8 cellular contexts compared by ENCODE assay signal in the genomic region with DNA sequence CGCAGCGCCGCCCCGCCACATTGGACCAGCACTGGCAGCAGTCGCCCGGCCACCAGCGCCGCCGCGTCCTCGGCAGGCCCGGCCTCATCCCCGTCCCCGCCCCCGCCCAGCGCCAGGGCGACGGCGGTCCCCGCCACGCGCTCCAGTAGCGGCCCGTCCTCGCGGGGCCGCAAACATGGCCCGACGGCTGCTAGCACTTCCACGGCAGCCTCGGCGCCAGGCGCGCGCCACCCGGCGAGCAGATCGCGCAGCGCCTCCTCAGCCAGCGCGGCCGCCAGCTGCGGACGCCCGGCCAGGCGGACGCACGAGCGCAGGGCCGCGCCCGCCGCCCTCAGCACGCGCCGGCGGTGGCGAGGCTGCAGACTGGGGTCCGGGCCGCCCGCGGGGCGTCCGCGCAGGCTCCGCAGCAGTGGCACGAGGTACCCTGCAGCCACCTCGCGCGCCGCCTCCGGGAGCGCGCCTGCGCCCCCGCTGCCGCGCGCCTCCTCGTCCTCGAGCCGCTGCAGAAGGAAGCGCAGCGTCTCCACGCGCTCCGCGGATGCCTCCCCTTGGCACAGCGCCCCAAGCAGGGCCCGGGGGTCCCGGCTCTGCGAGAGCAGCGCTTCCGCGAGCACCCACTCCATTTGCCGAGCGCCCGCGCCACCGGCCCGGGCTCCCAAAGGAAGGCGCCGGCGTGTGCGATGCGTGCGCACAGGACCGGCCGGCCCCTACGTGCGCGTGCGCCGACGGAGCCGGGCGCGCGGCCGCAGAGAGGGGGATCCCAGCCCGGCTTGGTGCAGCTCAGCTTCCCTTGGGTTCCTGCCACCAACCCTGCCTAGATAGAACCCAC. TPM values are rescaled to one million over a fixed set of nuclear protein-coding genes. Genes with fewer than 3 reads are reported as not detected.
DNase-seq lines count a peak whose midpoint lies in the region; ATAC-seq lines count a peak whose summit lies in the region.

A gene with protein sequence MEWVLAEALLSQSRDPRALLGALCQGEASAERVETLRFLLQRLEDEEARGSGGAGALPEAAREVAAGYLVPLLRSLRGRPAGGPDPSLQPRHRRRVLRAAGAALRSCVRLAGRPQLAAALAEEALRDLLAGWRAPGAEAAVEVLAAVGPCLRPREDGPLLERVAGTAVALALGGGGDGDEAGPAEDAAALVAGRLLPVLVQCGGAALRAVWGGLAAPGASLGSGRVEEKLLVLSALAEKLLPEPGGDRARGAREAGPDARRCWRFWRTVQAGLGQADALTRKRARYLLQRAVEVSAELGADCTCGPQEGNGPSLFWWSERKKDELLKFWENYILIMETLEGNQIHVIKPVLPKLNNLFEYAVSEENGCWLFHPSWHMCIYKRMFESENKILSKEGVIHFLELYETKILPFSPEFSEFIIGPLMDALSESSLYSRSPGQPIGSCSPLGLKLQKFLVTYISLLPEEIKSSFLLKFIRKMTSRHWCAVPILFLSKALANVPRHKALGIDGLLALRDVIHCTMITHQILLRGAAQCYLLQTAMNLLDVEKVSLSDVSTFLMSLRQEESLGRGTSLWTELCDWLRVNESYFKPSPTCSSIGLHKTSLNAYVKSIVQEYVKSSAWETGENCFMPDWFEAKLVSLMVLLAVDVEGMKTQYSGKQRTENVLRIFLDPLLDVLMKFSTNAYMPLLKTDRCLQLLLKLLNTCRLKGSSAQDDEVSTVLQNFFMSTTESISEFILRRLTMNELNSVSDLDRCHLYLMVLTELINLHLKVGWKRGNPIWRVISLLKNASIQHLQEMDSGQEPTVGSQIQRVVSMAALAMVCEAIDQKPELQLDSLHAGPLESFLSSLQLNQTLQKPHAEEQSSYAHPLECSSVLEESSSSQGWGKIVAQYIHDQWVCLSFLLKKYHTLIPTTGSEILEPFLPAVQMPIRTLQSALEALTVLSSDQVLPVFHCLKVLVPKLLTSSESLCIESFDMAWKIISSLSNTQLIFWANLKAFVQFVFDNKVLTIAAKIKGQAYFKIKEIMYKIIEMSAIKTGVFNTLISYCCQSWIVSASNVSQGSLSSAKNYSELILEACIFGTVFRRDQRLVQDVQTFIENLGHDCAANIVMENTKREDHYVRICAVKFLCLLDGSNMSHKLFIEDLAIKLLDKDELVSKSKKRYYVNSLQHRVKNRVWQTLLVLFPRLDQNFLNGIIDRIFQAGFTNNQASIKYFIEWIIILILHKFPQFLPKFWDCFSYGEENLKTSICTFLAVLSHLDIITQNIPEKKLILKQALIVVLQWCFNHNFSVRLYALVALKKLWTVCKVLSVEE (N-terminal part only) (minus strand): TSS at position 699 of the 829 bp plus-strand sequence. CDS start 76 bp downstream, at position 623.

- H3K27me3 ChIP-seq in CD8-positive, alpha-beta memory T cell (ENCODE audit: insufficient read depth, low read length, poor library complexity, severe bottlenecking) = no peaks in the 10 kb centered on the region
- H3K27me3 ChIP-seq in mesendoderm (ENCODE audit: insufficient read depth, low read length, poor library complexity) = no peaks in the 10 kb centered on the region

- peak within 1 kb of the TSS; percentile 87 to 99 (median 92) for H3K4me3 Mint-ChIP-seq in CD8-positive, alpha-beta memory T cell
- peak within 1 kb of the TSS; percentile 72 to 79 for H3K4me3 Mint-ChIP-seq in effector memory CD8-positive, alpha-beta T cell

- CTCF ChIA-PET in CD8-positive, alpha-beta memory T cell (lab: Charles Lee) = interaction anchor here (0.9 to 1.5 kb wide), 4 partner anchors 8 to 16 kb away, joined by 3 to 5 read pairs (median 3); no protein-coding TSS in a partner anchor
- CTCF ChIA-PET in activated CD8-positive, alpha-beta memory T cell treated with anti-CD3 and anti-CD28 coated beads for 36 hours (lab: Charles Lee) = interaction anchor here (0.9 to 1.5 kb wide), 3 partner anchors 11 to 21 kb away, joined by 3 to 5 read pairs (median 4); no protein-coding TSS in a partner anchor

- no peaks in the 10 kb centered on the region for H3K9me3 Mint-ChIP-seq in CD8-positive, alpha-beta memory T cell
- no peaks in the 10 kb centered on the region for H3K9me3 Mint-ChIP-seq in effector memory CD8-positive, alpha-beta T cell

- peak within 1 kb of the TSS; percentile 78 for H2BK120ac ChIP-seq in mesendoderm (ENCODE audit: low read depth, low read length)

- peaks cover 26 to 44% (median 40%) of the 10 kb centered on the region in 3 donors for H3K4me1 Mint-ChIP-seq in CD8-positive, alpha-beta memory T cell
- peaks cover 12 to 15% of the 10 kb centered on the region in 2 donors for H3K4me1 Mint-ChIP-seq in effector memory CD8-positive, alpha-beta T cell (ENCODE audit: low read depth in 2 of 2)

- no peak within 1 kb of the TSS for H2AK5ac ChIP-seq in mesendoderm (ENCODE audit: low read length)

- peak within 1 kb of the TSS; percentile 68 for H3K27ac ChIP-seq in CD8-positive, alpha-beta memory T cell (ENCODE audit: low read depth, low read length)
- peak within 1 kb of the TSS; percentile 61 for H3K27ac ChIP-seq in mesendoderm (ENCODE audit: low read depth, low read length)

- peak within 1 kb of the TSS; percentile 88 for H3K56ac ChIP-seq in mesendoderm (ENCODE audit: low read length)

- H3K23ac ChIP-seq in mesendoderm (ENCODE audit: low read length) = peak within 1 kb of the TSS; percentile 95

- H3K36me3 ChIP-seq in CD8-positive, alpha-beta memory T cell (ENCODE audit: insufficient read depth, low read length) = no peaks in the 10 kb centered on the region
- H3K36me3 ChIP-seq in mesendoderm (ENCODE audit: control insufficient read depth, insufficient read depth, low read length) = no peaks in the 10 kb centered on the region

- no peaks in the 10 kb centered on the region for H3K36me3 Mint-ChIP-seq in CD8-positive, alpha-beta memory T cell
- peaks cover 3% of the 10 kb centered on the region for H3K36me3 Mint-ChIP-seq in effector memory CD8-positive, alpha-beta T cell (ENCODE audit: insufficient read depth)

- peak within 1 kb of the TSS; percentile 81 for H3K18ac ChIP-seq in mesendoderm (ENCODE audit: low read length)

- H4K8ac ChIP-seq in mesendoderm (ENCODE audit: low read depth, low read length) = peak within 1 kb of the TSS; percentile 43

- peaks cover 30% of the 10 kb centered on the region for H3K4me1 ChIP-seq in CD8-positive, alpha-beta memory T cell (ENCODE audit: insufficient read depth, low read length)
- peaks cover 2% of the 10 kb centered on the region for H3K4me1 ChIP-seq in mesendoderm (ENCODE audit: control insufficient read depth, low read depth, low read length)

- no CpG with 5 or more reads among the region's 122 CpGs for WGBS in mesendoderm (ENCODE audit: extremely low coverage, insufficient coverage, low lambda C conversion rate)

- H3K9ac ChIP-seq in mesendoderm (ENCODE audit: low read length) = peak within 1 kb of the TSS; percentile 70

- H3K79me1 ChIP-seq in mesendoderm (ENCODE audit: low read length) = no peaks in the 10 kb centered on the region

- peak within 1 kb of the TSS; percentile 78 for H3K4me3 ChIP-seq in CD8-positive, alpha-beta memory T cell (ENCODE audit: low read length)
- H3K4me3 ChIP-seq in mesendoderm (ENCODE audit: low read length) = peak within 1 kb of the TSS; percentile 61

- no peaks in the 10 kb centered on the region for H3K9me3 ChIP-seq in CD8-positive, alpha-beta memory T cell (ENCODE audit: low read length)

- DNase-seq in CD8-positive, alpha-beta memory T cell = peak; percentile 44 to 84 (median 75)
- peak; percentile 63 for DNase-seq in NCI-H82 treated with DMSO at 0.1 percent for 48 hours (lab: John Stamatoyannopoulos, UW; ENCODE audit: unreplicated experiment)
- peak; percentile 60 to 70 (median 70) for DNase-seq in effector memory CD8-positive, alpha-beta T cell
- DNase-seq in mesendoderm = peak; percentile 80
- DNase-seq in stimulated activated CD8-positive, alpha-beta memory T cell treated with anti-CD3 and anti-CD28 coated beads, Interleukin-15, amount 100 ng/mL, for 1 hour (ENCODE audit: low read depth) = peak; percentile 37

- no peak within 1 kb of the TSS for H2BK15ac ChIP-seq in mesendoderm (replicated peaks; ENCODE audit: low read depth)

- H3K79me2 ChIP-seq in mesendoderm (ENCODE audit: control insufficient read depth, insufficient read depth, low read length) = no peaks in the 10 kb centered on the region

- peaks cover 2 to 13% of the 10 kb centered on the region in 2 donors for H3K27me3 Mint-ChIP-seq in CD8-positive, alpha-beta memory T cell
- peaks cover 14 to 20% of the 10 kb centered on the region in 2 donors for H3K27me3 Mint-ChIP-seq in effector memory CD8-positive, alpha-beta T cell

- peak within 1 kb of the TSS; percentile 91 for H3K4ac ChIP-seq in mesendoderm (ENCODE audit: low read depth, low read length)

- H3K4me2 ChIP-seq in mesendoderm (ENCODE audit: low read length) = peak within 1 kb of the TSS; percentile 91

- no peak within 1 kb of the TSS for H2BK5ac ChIP-seq in mesendoderm (ENCODE audit: low read length)

- peak within 1 kb of the TSS; percentile 48 to 96 (median 92) for H3K27ac Mint-ChIP-seq in CD8-positive, alpha-beta memory T cell
- H3K27ac Mint-ChIP-seq in effector memory CD8-positive, alpha-beta T cell = peak within 1 kb of the TSS; percentile 42 to 77

- ATAC-seq in GM19397 (IDR thresholded peaks at IDR 0.05; ENCODE audit: unreplicated experiment) = peak; percentile 71
- peak; percentile 44 for ATAC-seq in HG03558 (IDR thresholded peaks at IDR 0.05; ENCODE audit: extremely low read depth, unreplicated experiment)
- peak; percentile 70 for ATAC-seq in effector memory CD8-positive, alpha-beta T cell (replicated peaks)

- POLR2A ChIA-PET in CD8-positive, alpha-beta memory T cell (lab: Charles Lee) = interaction anchor here (1.0 to 1.5 kb wide), 4 partner anchors 105 to 626 kb away, joined by 3 to 9 read pairs (median 6); a partner anchor contains a TSS
- POLR2A ChIA-PET in activated CD8-positive, alpha-beta memory T cell treated with anti-CD3 and anti-CD28 coated beads for 36 hours (lab: Charles Lee) = interaction anchor here (0.6 to 1.2 kb wide), 7 partner anchors 8 to 695 kb away, joined by 3 to 5 read pairs (median 3); a partner anchor contains a TSS

- H4K5ac ChIP-seq in mesendoderm (ENCODE audit: low read length) = no peak within 1 kb of the TSS

RNA-seq across cellular contexts. Expression of the gene that starts here (rescaled TPM):
- total RNA-seq in CD8-positive, alpha-beta memory T cell = 10 to 100 TPM; 34.8 to 36.4 TPM
- 15.0 TPM for polyA plus RNA-seq in CD8-positive, alpha-beta memory T cell
- 10 to 100 TPM; 38.4 to 39.6 TPM for total RNA-seq in activated CD8-positive, alpha-beta memory T cell treated with anti-CD3 and anti-CD28 coated beads for 36 hours
- 10.7 TPM for polyA plus RNA-seq in mesendoderm (2013, experiment 1 of 2)
- 11.7 TPM for polyA plus RNA-seq in mesendoderm (2013, experiment 2 of 2)

Comparison
In these comparisons a context has a peak if more than half of its experiments do, and no peak if none do; other contexts are left out.
1. Peak in every context shown above with its lines: DNase-seq, ATAC-seq, H3K4me3 ChIP-seq and H3K27ac ChIP-seq.